In the genomic region with DNA sequence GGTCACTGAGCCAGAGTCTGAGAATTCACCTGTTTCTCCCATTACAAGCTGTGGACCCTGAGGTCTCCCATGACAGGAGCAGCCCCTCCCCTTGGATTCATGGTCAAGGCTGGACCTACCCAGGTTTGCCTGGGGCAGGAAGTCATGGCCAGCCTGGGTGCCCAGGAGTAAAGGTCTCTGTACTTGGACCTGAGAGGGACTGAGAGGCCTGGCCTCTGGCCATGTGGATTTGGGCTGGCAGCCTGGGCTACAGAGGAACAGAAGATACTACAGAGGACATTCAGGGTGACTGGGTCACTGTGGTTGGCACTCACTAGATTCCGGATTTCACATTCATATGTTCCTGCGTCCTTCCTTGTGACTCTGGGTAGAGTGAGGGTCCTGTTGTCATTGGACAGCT, we compare ENCODE assay signal across 34 cellular contexts. TPM values are rescaled to one million over a fixed set of nuclear protein-coding genes. Genes with fewer than 3 reads are reported as not detected.
"Had no signal": no experiment of that assay in that cellular context is flagged by ENCODE, and none has a peak within 500 bp of the region (broad histone marks: within the 10 kb centered on the region; RNA-seq: fewer than 3 reads in every experiment).

No MANE protein-coding gene starts in this region.

- H3K4me2 ChIP-seq: neural progenitor cell, smooth muscle cell had no signal

- H3K4me1 Mint-ChIP-seq: nephron; neural progenitor cell; stimulated activated memory B cell treated with anti-CD40 and anti-IgM and Interleukin-4, amounts not matched to agents 10 μg/mL and 1 μg/mL and 100 μg/mL, for 72 hours had no signal

- H3K36me3 ChIP-seq: neural progenitor cell, ovary, spleen, suprapubic skin, tibial artery, transverse colon, upper lobe of right lung, uterus had no signal

- H3K4me1 ChIP-seq: neural progenitor cell, parathyroid adenoma, psoas muscle, spleen, suprapubic skin, testis, tibial artery, transverse colon, upper lobe of right lung, uterus had no signal

- H3K4me3 ChIP-seq: neural progenitor cell, ovary, psoas muscle, skin epidermis, smooth muscle cell, spleen, suprapubic skin, testis, tibial artery, transverse colon, upper lobe of right lung, uterus had no signal

- H3K27me3 ChIP-seq: neural progenitor cell, ovary, testis, tibial artery, uterus had no signal

- ATAC-seq: natural killer cell; psoas muscle; right cardiac atrium; sciatic nerve; stimulated activated memory B cell treated with anti-CD40 and anti-IgM and Interleukin-4, amounts not matched to agents 10 μg/mL and 1 μg/mL and 100 μg/mL, for 72 hours; stimulated activated naive CD8-positive, alpha-beta T cell treated with anti-CD3 and anti-CD28 coated beads, Interleukin-15, amount 100 ng/mL, for 72 hours; stimulated activated naive CD8-positive, alpha-beta T cell treated with anti-CD3 and anti-CD28 coated beads, Interleukin-15, Interleukin-2, amounts not matched to agents 100 U/mL and 50 U/mL, for 24 hours; upper lobe of right lung had no signal

- H3K27me3 Mint-ChIP-seq: progenitor cell of endocrine pancreas, type B pancreatic cell had no signal

- DNase-seq: natural killer cell; occipital lobe; ovary; posterior cingulate gyrus; psoas muscle; right cardiac atrium; spleen; stimulated activated CD4-positive, alpha-beta T cell treated with anti-CD3 and anti-CD28 coated beads, Interleukin-12 subunit alpha, Interleukin-12 subunit beta, amount 100 ng/mL, for 4 hours; stimulated activated CD4-positive, alpha-beta T cell treated with anti-CD3 and anti-CD28 coated beads, Interleukin-1b, Interleukin-23, amount 100 ng/mL, for 48 hours; stimulated activated CD4-positive, alpha-beta T cell treated with anti-CD3 and anti-CD28 coated beads, Interleukin-4, amount 100 ng/mL, for 1 hour; stimulated activated CD4-positive, alpha-beta T cell treated with anti-CD3 and anti-CD28 coated beads, Interleukin-4, amount 100 ng/mL, for 4 hours; stimulated activated CD8-positive, alpha-beta memory T cell treated with anti-CD3 and anti-CD28 coated beads, Interleukin-4, amount 100 ng/mL, for 48 hours; stimulated activated naive CD4-positive, alpha-beta T cell; stimulated activated naive CD8-positive, alpha-beta T cell treated with anti-CD3 and anti-CD28 coated beads, Interleukin-15, amount 100 ng/mL, for 72 hours; stimulated activated naive CD8-positive, alpha-beta T cell treated with anti-CD3 and anti-CD28 coated beads, Interleukin-15, Interleukin-2, amounts not matched to agents 100 U/mL and 50 U/mL, for 24 hours; testis; tibial artery; transverse colon; upper lobe of right lung; uterus had no signal

- H3K4me3 Mint-ChIP-seq: natural killer cell; nephron; neural progenitor cell; stimulated activated memory B cell treated with anti-CD40 and anti-IgM and Interleukin-4, amounts not matched to agents 10 μg/mL and 1 μg/mL and 100 μg/mL, for 72 hours; stimulated activated naive CD8-positive, alpha-beta T cell treated with anti-CD3 and anti-CD28 coated beads, Interleukin-15, amount 100 ng/mL, for 72 hours; type B pancreatic cell had no signal

- H3K9me3 ChIP-seq: ovary, psoas muscle, spleen, suprapubic skin, testis, tibial artery, transverse colon, upper lobe of right lung, uterus had no signal

- H3K27ac Mint-ChIP-seq: natural killer cell; nephron; neural progenitor cell; progenitor cell of endocrine pancreas; stimulated activated memory B cell treated with anti-CD40 and anti-IgM and Interleukin-4, amounts not matched to agents 10 μg/mL and 1 μg/mL and 100 μg/mL, for 72 hours; stimulated activated naive CD8-positive, alpha-beta T cell treated with anti-CD3 and anti-CD28 coated beads, Interleukin-15, amount 100 ng/mL, for 72 hours; type B pancreatic cell had no signal

- H3K9me3 Mint-ChIP-seq: natural killer cell; stimulated activated naive CD8-positive, alpha-beta T cell treated with anti-CD3 and anti-CD28 coated beads, Interleukin-15, amount 100 ng/mL, for 72 hours had no signal

- H3K36me3 Mint-ChIP-seq: natural killer cell; neural progenitor cell; stimulated activated memory B cell treated with anti-CD40 and anti-IgM and Interleukin-4, amounts not matched to agents 10 μg/mL and 1 μg/mL and 100 μg/mL, for 72 hours; type B pancreatic cell had no signal

- H3K27ac ChIP-seq: neural progenitor cell, ovary, parathyroid adenoma, psoas muscle, skin epidermis, spleen, suprapubic skin, testis, tibial artery, transverse colon, upper lobe of right lung, uterus had no signal

RNA-seq across cellular contexts. Expression of a gene that starts 31.5 kb away (rescaled TPM):
- total RNA-seq: natural killer cell, occipital lobe, osteoblast, ovary, progenitor cell of endocrine pancreas, renal cortical epithelial cell, right cardiac atrium, smooth muscle cell, upper lobe of right lung had no signal
- polyA plus RNA-seq: neural cell, ovary, right cardiac atrium, smooth muscle cell, urinary bladder had no signal
